Comparison of ENCODE assay signal across 8 cellular contexts in the genomic region with DNA sequence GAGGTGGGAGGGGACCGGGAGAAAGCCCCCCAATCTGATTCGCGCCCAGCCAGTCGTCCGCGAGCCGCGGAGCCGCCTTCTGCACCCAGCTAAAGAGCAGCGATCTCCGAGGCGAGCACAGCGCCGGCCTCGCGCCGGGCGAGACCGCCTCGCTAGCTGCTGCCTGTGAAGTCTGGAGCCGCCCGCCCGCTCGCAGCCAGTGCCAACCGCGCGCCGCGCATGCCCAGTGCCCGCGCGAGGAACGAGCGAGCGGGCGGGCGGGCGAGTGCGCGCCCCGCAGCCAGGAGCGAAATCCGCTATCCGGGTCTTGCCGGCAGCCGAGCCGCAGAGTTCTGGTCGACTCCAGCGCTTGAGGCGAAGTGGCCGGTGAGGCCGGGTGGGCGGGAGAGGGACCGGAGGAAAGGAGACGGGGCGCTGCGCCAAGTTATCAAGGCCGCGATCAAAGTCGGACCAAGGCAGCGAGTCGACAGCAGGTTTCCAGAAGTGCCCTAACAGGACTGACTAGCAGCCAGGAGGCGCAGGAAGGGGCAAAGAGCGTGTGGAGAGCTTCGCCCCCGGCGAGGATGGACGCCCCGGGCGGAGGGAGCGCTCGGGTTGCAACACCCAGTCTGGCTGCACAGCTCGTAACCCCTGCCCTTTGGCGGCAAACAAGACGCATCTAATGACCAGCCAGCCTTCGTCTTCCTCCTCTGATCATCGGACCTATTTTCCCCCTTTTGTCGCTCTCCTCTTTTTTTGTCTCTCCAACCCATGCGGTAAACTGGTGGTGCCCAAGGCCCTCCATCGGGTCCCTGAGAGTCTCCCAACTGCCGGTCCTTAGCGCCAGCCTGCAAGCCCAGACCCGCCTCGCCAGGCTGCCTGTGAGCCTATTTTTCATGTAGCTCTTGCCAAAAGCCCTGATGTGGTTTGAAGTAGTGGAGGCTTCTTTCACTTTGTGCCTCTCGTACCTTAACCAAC. TPM values are rescaled to one million over a fixed set of nuclear protein-coding genes. Genes with fewer than 3 reads are reported as not detected.
A peak's percentile ranks its signal among the peaks of the same experiment; 100 is the strongest.
DNase-seq lines count a peak whose midpoint lies in the region; ATAC-seq lines count a peak whose summit lies in the region.

Gene EPS8, minus strand, starts transcription at position 174 of the 957 bp plus-strand sequence. CDS start 106,437 bp downstream, outside the sequence.

- peak; percentile 96 for ATAC-seq in GM21360 (IDR thresholded peaks at IDR 0.05; ENCODE audit: unreplicated experiment)

- H3K36me3 ChIP-seq in mesodermal cell (ENCODE audit: control insufficient read depth, insufficient read depth, low read length), result no peaks in the 10 kb centered on the region

- H3K4me3 ChIP-seq in mesodermal cell (ENCODE audit: extremely low read depth, insufficient read depth, low read length, poor library complexity, severe bottlenecking), result peak within 1 kb of the TSS; percentile 67

- peaks cover 6% of the 10 kb centered on the region for H3K4me1 ChIP-seq in mesodermal cell (ENCODE audit: control insufficient read depth, insufficient read depth, low read length, poor library complexity, severe bottlenecking)

- in situ Hi-C loops in endometrial microvascular endothelial cells (cut with HindIII; ENCODE audit: inconsistent ontology term, low pct_unique_long_range_greater_than_20kb, low sequenced_read_pairs), result no loop called here

- H3K27ac ChIP-seq in mesodermal cell (ENCODE audit: low read depth, low read length, severe bottlenecking), result no peak within 1 kb of the TSS

- 1 to 3% methylated on average over 53 to 80 of the region's 85 CpGs for WGBS in mesodermal cell (ENCODE audit: insufficient coverage in 2 of 2), 2 experiments

- DNase-seq in COLO668 (lab: John Stamatoyannopoulos, UW; ENCODE audit: unreplicated experiment), result peak; percentile 92
- peak; percentile 60 for DNase-seq in HS-5 (ENCODE audit: low read depth)
- peak; percentile 79 for DNase-seq in NOMO-1 treated with DMSO at 0.1 percent for 48 hours (lab: John Stamatoyannopoulos, UW; ENCODE audit: unreplicated experiment)
- peak; percentile 59 for DNase-seq in activated CD8-positive, alpha-beta memory T cell treated with anti-CD3 and anti-CD28 coated beads, Interleukin-2, amount 50 U/mL, for 24 hours (ENCODE audit: extremely low read depth)
- peak; percentile 72 for DNase-seq in stimulated activated CD8-positive, alpha-beta memory T cell treated with anti-CD3 and anti-CD28 coated beads, Interleukin-15, amount 100 ng/mL, for 24 hours (ENCODE audit: low read depth)

- no peaks in the 10 kb centered on the region for H3K9me3 ChIP-seq in mesodermal cell (ENCODE audit: control insufficient read depth, low read length)

RNA-seq across cellular contexts. Expression of gene EPS8, which starts in this region (rescaled TPM):
- 12.0 TPM for total RNA-seq in endometrial microvascular endothelial cells (ENCODE audit: inconsistent ontology term)
- polyA plus RNA-seq in mesodermal cell (2013, experiment 1 of 2), result 25.0 TPM
- polyA plus RNA-seq in mesodermal cell (2013, experiment 2 of 2), result 20.4 TPM
